ENCODE assay signal across 16 cellular contexts in the genomic region with DNA sequence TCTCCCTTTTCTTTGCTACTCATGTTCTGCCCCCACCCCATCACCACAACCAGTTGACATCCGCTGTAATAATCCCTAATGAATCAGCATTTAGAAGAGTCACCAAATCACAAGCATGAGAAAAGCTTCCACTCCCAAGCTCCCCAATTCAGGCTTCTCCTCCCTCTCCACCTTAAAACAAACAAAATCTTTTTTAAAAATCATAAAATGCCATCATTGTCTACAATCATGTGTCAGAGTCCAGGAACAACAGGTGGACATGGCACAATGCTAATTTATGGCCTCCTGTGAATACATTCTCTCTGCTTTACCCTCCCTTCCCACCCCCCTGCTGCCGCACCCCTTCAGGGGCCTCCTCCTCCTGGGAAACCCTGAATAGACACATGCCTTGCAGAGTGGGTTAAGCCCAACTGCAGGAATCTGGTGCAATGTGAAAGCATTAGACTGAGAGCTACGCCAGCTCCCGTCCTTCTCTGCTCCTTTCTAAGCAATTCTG. TPM values are rescaled to one million over a fixed set of nuclear protein-coding genes. Genes with fewer than 3 reads are reported as not detected.
A peak's percentile ranks its signal among the peaks of the same experiment; 100 is the strongest.
DNase-seq lines count a peak whose midpoint lies in the region; ATAC-seq and TF ChIP-seq lines count a peak whose summit lies in the region.
"Had no signal": no experiment of that assay in that cellular context is flagged by ENCODE, and none has a peak within 500 bp of the region (broad histone marks: within the 10 kb centered on the region; RNA-seq: fewer than 3 reads in every experiment).

No MANE protein-coding gene starts in this region.

- H3K4me3 ChIP-seq in cardiac muscle cell (peak overlapping the region; percentile 14), colonic mucosa (no peak overlapping the region), mesodermal cell (ENCODE audit: extremely low read depth, insufficient read depth, low read length, poor library complexity, severe bottlenecking) (peak overlapping the region; percentile 22), upper lobe of left lung (peak overlapping the region in 3 of 4 donors; percentile 8 to 25 (median 9))
- H3K4me3 ChIP-seq: thoracic aorta had no signal

- WGBS in mesodermal cell (ENCODE audit: insufficient coverage in 2 of 2), 2 experiments, result 46 to 85% methylated on average over 3 to 4 of the region's 4 CpGs
- 41 to 66% methylated on average over 4 of the region's 4 CpGs for WGBS in upper lobe of left lung, 2 donors

- H3K4me1 ChIP-seq in cardiac muscle cell (ENCODE audit: low read depth) (peaks cover 15% of the 10 kb centered on the region), colonic mucosa (no peaks in the 10 kb centered on the region), mesodermal cell (ENCODE audit: control insufficient read depth, insufficient read depth, low read length, poor library complexity, severe bottlenecking) (peaks cover 47% of the 10 kb centered on the region), upper lobe of left lung (peaks cover 38 to 80% (median 62%) of the 10 kb centered on the region in 4 donors)

- intact Hi-C loops in left cardiac atrium (cut with DNase I), result loop anchor here in 1 of 2 donors (10.0 kb wide), 1 partner anchor 313 kb away; no protein-coding TSS in a partner anchor
- intact Hi-C loops in colonic mucosa (cut with DNase I), result no loop called here

- DNase-seq in cardiac muscle cell (ENCODE audit: low read depth in 1 of 2, low spot score in 1 of 2) (no peak), left cardiac atrium (no peak), colonic mucosa (peak; percentile 35), upper lobe of left lung (no peak), cerebellar cortex (ENCODE audit: low spot score) (no peak), GM03348 (ENCODE audit: low spot score) (no peak), NK-92 (lab: John Stamatoyannopoulos, UW; ENCODE audit: unreplicated experiment) (no peak)
- DNase-seq: activated CD4-positive, alpha-beta T cell treated with anti-CD3 and anti-CD28 coated beads for 4 hours; NCI-H2081; retina; SHP77 treated with DMSO at 0.1 percent for 48 hours; stimulated activated CD4-positive, alpha-beta T cell treated with anti-CD3 and anti-CD28 coated beads, Interleukin-2, amount 100 ng/mL, for 48 hours; stimulated activated CD8-positive, alpha-beta memory T cell treated with anti-CD3 and anti-CD28 coated beads, Interleukin-4, amount 100 ng/mL, for 48 hours; T1000 had no signal

- H3K27ac ChIP-seq in cardiac muscle cell (no peak overlapping the region), colonic mucosa (no peak overlapping the region), mesodermal cell (ENCODE audit: low read depth, low read length, severe bottlenecking) (no peak overlapping the region), upper lobe of left lung (peak overlapping the region in 2 of 4 donors; percentile 43 to 60)
- H3K27ac ChIP-seq: thoracic aorta had no signal

- TF ChIP-seq POLR2A in upper lobe of left lung (IDR thresholded peaks at IDR 0.05), result no peak

- peaks cover under 1% of the 10 kb centered on the region for H3K27me3 ChIP-seq in cardiac muscle cell
- H3K27me3 ChIP-seq in colonic mucosa, result peaks cover 8% of the 10 kb centered on the region
- H3K27me3 ChIP-seq in upper lobe of left lung, result peaks cover 0 to 4% (median 0%) of the 10 kb centered on the region in 4 donors

- H3K9me3 ChIP-seq in cardiac muscle cell (ENCODE audit: low read depth), result no peaks in the 10 kb centered on the region
- no peaks in the 10 kb centered on the region for H3K9me3 ChIP-seq in colonic mucosa
- H3K9me3 ChIP-seq in mesodermal cell (ENCODE audit: control insufficient read depth, low read length), result no peaks in the 10 kb centered on the region
- no peaks in the 10 kb centered on the region for H3K9me3 ChIP-seq in upper lobe of left lung
- H3K9me3 ChIP-seq: thoracic aorta had no signal

- no peak overlapping the region for H3K9ac ChIP-seq in colonic mucosa (ENCODE audit: low read depth in 2 of 2, low read length in 2 of 2)

- no peak for TF ChIP-seq CTCF in cardiac muscle cell (IDR thresholded peaks at IDR 0.05; ENCODE audit: low read depth, low read length)
- no peak for TF ChIP-seq CTCF in colonic mucosa (IDR thresholded peaks at IDR 0.05)
- no peak for TF ChIP-seq CTCF in upper lobe of left lung (IDR thresholded peaks at IDR 0.05)

- no peaks in the 10 kb centered on the region for H3K36me3 ChIP-seq in cardiac muscle cell
- no peaks in the 10 kb centered on the region for H3K36me3 ChIP-seq in colonic mucosa
- H3K36me3 ChIP-seq in mesodermal cell (ENCODE audit: control insufficient read depth, insufficient read depth, low read length), result peaks cover 32% of the 10 kb centered on the region
- no peaks in the 10 kb centered on the region for H3K36me3 ChIP-seq in upper lobe of left lung
- H3K36me3 ChIP-seq: thoracic aorta had no signal

- no peak for TF ChIP-seq EP300 in upper lobe of left lung (IDR thresholded peaks at IDR 0.05)

- ATAC-seq in left cardiac atrium, result no peak
- ATAC-seq in upper lobe of left lung (ENCODE audit: low FRiP score in 2 of 2), result no peak

RNA-seq across cellular contexts. Expression of a gene that starts 3.7 kb away (rescaled TPM):
- total RNA-seq in cardiac muscle cell, result 8.3 and 9.3 TPM in 2 replicates
- polyA plus RNA-seq in cardiac muscle cell, result 2.9 TPM in 2 replicates
- 1 to 10 TPM; 3.9 to 8.3 TPM for total RNA-seq in left cardiac atrium
- total RNA-seq in colonic mucosa, result 1 to 10 TPM in 1 of 2 donors, under 1 TPM in 1; 0.17 to 1.9 TPM
- 17.9 TPM for polyA plus RNA-seq in mesodermal cell (2013, experiment 1 of 2)
- 12.1 TPM for polyA plus RNA-seq in mesodermal cell (2013, experiment 2 of 2)
- 10 to 100 TPM in 3 of 6 donors, 1 to 10 TPM in 3; 3.9 to 23.3 (median 11.1) TPM for total RNA-seq in upper lobe of left lung
